Comparison of ENCODE assay signal across 18 cellular contexts in the genomic region with DNA sequence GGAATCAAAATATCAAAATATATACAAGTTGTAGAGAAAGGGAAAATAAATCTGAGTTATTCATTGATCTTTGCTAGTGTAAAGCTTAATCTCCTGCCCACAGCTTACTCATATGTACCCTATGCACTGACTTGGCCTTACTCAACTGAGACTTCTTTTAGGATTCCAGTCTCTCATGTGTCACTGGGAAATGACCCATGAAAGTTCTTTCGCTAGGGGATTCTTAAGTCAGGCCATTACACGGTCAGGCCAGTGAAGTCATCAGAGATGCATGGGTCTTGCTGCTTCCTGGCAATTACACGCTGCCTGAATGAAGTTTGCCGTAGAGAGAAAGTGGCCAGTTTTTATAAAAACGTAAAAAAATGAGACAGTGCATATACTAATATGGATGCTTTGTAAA. TPM values are rescaled to one million over a fixed set of nuclear protein-coding genes. Genes with fewer than 3 reads are reported as not detected.
DNase-seq lines count a peak whose midpoint lies in the region; ATAC-seq lines count a peak whose summit lies in the region.
"Had no signal": no experiment of that assay in that cellular context is flagged by ENCODE, and none has a peak within 500 bp of the region (broad histone marks: within the 10 kb centered on the region; RNA-seq: fewer than 3 reads in every experiment).

No MANE protein-coding gene starts in this region.

- no peaks in the 10 kb centered on the region for H3K27me3 ChIP-seq in mesenchymal stem cell (ENCODE audit: control insufficient read depth in 1 of 2, insufficient read depth in 1 of 2, low read length in 2 of 2)
- H3K27me3 ChIP-seq: BLaER1 treated with 17β-estradiol and CSF1 and Interleukin-3, amounts not matched to agents 10 nM and 100 nM; esophagus muscularis mucosa had no signal

- H2AFZ ChIP-seq in mesenchymal stem cell (ENCODE audit: low read depth, low read length): no peak overlapping the region

- H4K91ac ChIP-seq in mesenchymal stem cell (ENCODE audit: low read length): no peak overlapping the region

- H2BK15ac ChIP-seq in mesenchymal stem cell (ENCODE audit: low read depth, poor library complexity, severe bottlenecking): no peak overlapping the region

- no peak overlapping the region for H2AK5ac ChIP-seq in mesenchymal stem cell (ENCODE audit: low read length, severe bottlenecking)

- DNase-seq in EH (ENCODE audit: low read depth) (peak; percentile 59), HCEC 1CT (peak; percentile 89), astrocyte of the hippocampus (ENCODE audit: low read depth, low spot score) (peak; percentile 58), mesenchymal stem cell (peak; percentile 76), GM19238 (ENCODE audit: insufficient read length, low spot score) (no peak), NCI-H2029 treated with DMSO at 0.1 percent for 48 hours (lab: John Stamatoyannopoulos, UW) (no peak), DMS153 (lab: John Stamatoyannopoulos, UW) (no peak)
- DNase-seq: activated naive CD4-positive, alpha-beta T cell treated with Interleukin-2 at 50 U/mL for 16 hours; DMS79 treated with DMSO at 0.1 percent for 48 hours; NCI-H1694; NCI-H526 treated with DMSO at 0.1 percent for 48 hours; stimulated activated CD4-positive, alpha-beta T cell treated with anti-CD3 and anti-CD28 coated beads, Interleukin-4, amount 100 ng/mL, for 24 hours had no signal

- H3K4ac ChIP-seq in mesenchymal stem cell (ENCODE audit: low read depth in 1 of 2, low read length in 2 of 2): no peak overlapping the region

- H3K9me3 ChIP-seq in mesenchymal stem cell (ENCODE audit: control insufficient read depth, low read length): no peaks in the 10 kb centered on the region
- H3K9me3 ChIP-seq: esophagus muscularis mucosa had no signal

- H3K79me1 ChIP-seq in mesenchymal stem cell (replicated peaks; ENCODE audit: low read length, poor library complexity, severe bottlenecking): no peaks in the 10 kb centered on the region

- no peak overlapping the region for H2BK12ac ChIP-seq in mesenchymal stem cell (ENCODE audit: low read length in 2 of 2)

- H2BK120ac ChIP-seq in mesenchymal stem cell (ENCODE audit: low read depth, low read length): no peak overlapping the region

- H4K8ac ChIP-seq in mesenchymal stem cell (ENCODE audit: low read length): no peak overlapping the region

- no peak overlapping the region for H2BK5ac ChIP-seq in mesenchymal stem cell (ENCODE audit: low read depth, low read length, poor library complexity, severe bottlenecking)

- no peak for ATAC-seq in GM19463 (IDR thresholded peaks at IDR 0.05; ENCODE audit: unreplicated experiment)
- ATAC-seq: GM12878, K562 had no signal

- H3K4me2 ChIP-seq in mesenchymal stem cell (ENCODE audit: low read length, poor library complexity, severe bottlenecking): peak overlapping the region; percentile 28
- H3K4me2 ChIP-seq: BLaER1 treated with 17β-estradiol and CSF1 and Interleukin-3, amounts not matched to agents 10 nM and 100 nM had no signal

- peak overlapping the region; percentile 9 for H3K27ac ChIP-seq in mesenchymal stem cell (ENCODE audit: low read length, poor library complexity, severe bottlenecking)
- H3K27ac ChIP-seq: BLaER1 treated with 17β-estradiol and CSF1 and Interleukin-3, amounts not matched to agents 10 nM and 100 nM; esophagus muscularis mucosa; RWPE1 had no signal

- H3K23ac ChIP-seq in mesenchymal stem cell (ENCODE audit: low read length in 2 of 2): no peak overlapping the region

- peak overlapping the region; percentile 37 for H3K9ac ChIP-seq in mesenchymal stem cell (ENCODE audit: low read length)
- H3K9ac ChIP-seq: BLaER1 treated with 17β-estradiol and CSF1 and Interleukin-3, amounts not matched to agents 10 nM and 100 nM had no signal

- peaks cover 5% of the 10 kb centered on the region for H3K4me1 ChIP-seq in mesenchymal stem cell (ENCODE audit: control insufficient read depth, insufficient read depth, low read depth, low read length)

- H3K18ac ChIP-seq in mesenchymal stem cell (ENCODE audit: low read depth in 1 of 2, low read length in 2 of 2): no peak overlapping the region

- WGBS in mesenchymal stem cell: 65% methylated on average over 2 of the region's 5 CpGs

- H3K36me3 ChIP-seq in mesenchymal stem cell (ENCODE audit: control insufficient read depth in 1 of 2, insufficient read depth in 2 of 2, low read depth in 1 of 2, low read length in 2 of 2): no peaks in the 10 kb centered on the region
- H3K36me3 ChIP-seq: BLaER1 treated with 17β-estradiol and CSF1 and Interleukin-3, amounts not matched to agents 10 nM and 100 nM; esophagus muscularis mucosa had no signal

- H3K14ac ChIP-seq in mesenchymal stem cell (ENCODE audit: low read length in 2 of 2): no peak overlapping the region

- H3K4me3 ChIP-seq in mesenchymal stem cell (ENCODE audit: insufficient read depth in 1 of 2, low read depth in 1 of 2, low read length in 2 of 2): no peak overlapping the region
- H3K4me3 ChIP-seq: BLaER1 treated with 17β-estradiol and CSF1 and Interleukin-3, amounts not matched to agents 10 nM and 100 nM; esophagus muscularis mucosa; GM12878; K562 had no signal

RNA-seq across cellular contexts. Expression of a gene that starts 20.7 kb away (rescaled TPM):
- polyA plus RNA-seq in mesenchymal stem cell (2013, experiment 1 of 2): 37.8 TPM
- polyA plus RNA-seq in mesenchymal stem cell (2013, experiment 2 of 2): 34.1 TPM
- polyA plus RNA-seq: K562 had no signal

Comparison
In these comparisons a context has a peak if more than half of its experiments do, and no peak if none do; other contexts are left out.
1. DNase-seq: peak in EH (single experiment), HCEC 1CT (single experiment), astrocyte of the hippocampus (single experiment) and mesenchymal stem cell (single experiment); none in GM19238 (single experiment), NCI-H2029 treated with DMSO at 0.1 percent for 48 hours (single experiment) and DMS153 (single experiment).